Comparison of ENCODE assay signal across 25 cellular contexts in genomic region chr16:48137822-48138221, GRCh38. TPM values are rescaled to one million over a fixed set of nuclear protein-coding genes. Genes with fewer than 3 reads are reported as not detected.
DNase-seq lines count a peak whose midpoint lies in the region; ATAC-seq and TF ChIP-seq lines count a peak whose summit lies in the region.
"Had no signal": no experiment of that assay in that cellular context is flagged by ENCODE, and none has a peak within 500 bp of the region (broad histone marks: within the 10 kb centered on the region; RNA-seq: fewer than 3 reads in every experiment).

No MANE protein-coding gene starts in this region.

- WGBS in psoas muscle, 3 donors = 85 to 95% (median 88%) methylated on average over 3 of the region's 3 CpGs

- H3K27ac ChIP-seq in psoas muscle = peak overlapping the region; percentile 57
- H3K27ac ChIP-seq: 22Rv1; BLaER1 treated with 17β-estradiol and CSF1 and Interleukin-3, amounts not matched to agents 10 nM and 100 nM; GM23248 had no signal

- no peaks in the 10 kb centered on the region for H3K27me3 ChIP-seq in psoas muscle (ENCODE audit: insufficient read depth in 3 of 3, low read length in 2 of 3)
- H3K27me3 ChIP-seq: BE2C; BLaER1 treated with 17β-estradiol and CSF1 and Interleukin-3, amounts not matched to agents 10 nM and 100 nM had no signal

- ATAC-seq in psoas muscle (no peak), HG03342 (IDR thresholded peaks at IDR 0.05; ENCODE audit: unreplicated experiment) (no peak)
- ATAC-seq: A549 had no signal

- H3K36me3 ChIP-seq in psoas muscle (ENCODE audit: insufficient read depth in 1 of 2, low read depth in 1 of 2) = no peaks in the 10 kb centered on the region
- H3K36me3 ChIP-seq: BE2C; BLaER1 treated with 17β-estradiol and CSF1 and Interleukin-3, amounts not matched to agents 10 nM and 100 nM had no signal

- DNase-seq in DMS 273 (lab: John Stamatoyannopoulos, UW; ENCODE audit: unreplicated experiment) (peak; percentile 55), DMS 273 treated with DMSO at 0.1 percent for 48 hours (lab: John Stamatoyannopoulos, UW) (no peak), NCI-H524 treated with DMSO at 0.1 percent for 48 hours (lab: John Stamatoyannopoulos, UW) (peak; percentile 71), cerebellar cortex (ENCODE audit: low spot score) (peak; percentile 76), psoas muscle (no peak), A172 (ENCODE audit: low spot score) (no peak)
- no peak for DNase-seq in activated CD4-positive, alpha-beta T cell treated with anti-CD3 and anti-CD28 coated beads for 48 hours
- DNase-seq: ACHN; AML-193; BE2C; Calu3; CD4-positive, alpha-beta T cell; COR-L47; DMS79; EL; GF-D8; GM23248; H7; HCEC 1CT had no signal

- TF ChIP-seq CTCF in psoas muscle (IDR thresholded peaks at IDR 0.05) = no peak

- H3K4me1 ChIP-seq in psoas muscle = peaks cover 21% of the 10 kb centered on the region
- H3K4me1 ChIP-seq: BE2C; BLaER1 treated with 17β-estradiol and CSF1 and Interleukin-3, amounts not matched to agents 10 nM and 100 nM had no signal

- H3K9me3 ChIP-seq in psoas muscle = no peaks in the 10 kb centered on the region
- H3K9me3 ChIP-seq: A549; BE2C; BLaER1 treated with 17β-estradiol and CSF1 and Interleukin-3, amounts not matched to agents 10 nM and 100 nM had no signal

- intact Hi-C loops in psoas muscle (cut with DNase I) = no loop called here

- no peak overlapping the region for H3K4me3 ChIP-seq in psoas muscle
- H3K4me3 ChIP-seq: A549; BLaER1 treated with 17β-estradiol and CSF1 and Interleukin-3, amounts not matched to agents 10 nM and 100 nM; GM23248 had no signal

RNA-seq across cellular contexts. Expression of gene ABCC12, which starts 18.0 kb away (rescaled TPM):
- total RNA-seq in psoas muscle = under 1 TPM; 0.23 to 0.94 (median 0.46) TPM
- polyA plus RNA-seq in psoas muscle = under 1 TPM; 0.07 to 0.51 (median 0.10) TPM
- total RNA-seq in A172 (2014; rRNA removed; shearing (Covaris generic)) = not detected in 2 replicates
- total RNA-seq: Calu3; CD4-positive, alpha-beta T cell; GM23248; H1; H7 had no signal
- polyA plus RNA-seq: CD14-positive monocyte, GM23248 had no signal

Comparison
In these comparisons a context has a peak if more than half of its experiments do, and no peak if none do; other contexts are left out.
1. DNase-seq: peak in DMS 273 (single experiment), NCI-H524 treated with DMSO at 0.1 percent for 48 hours (single experiment) and cerebellar cortex (single experiment); none in DMS 273 treated with DMSO at 0.1 percent for 48 hours (single experiment), psoas muscle (0 of 2), A172 (single experiment) and activated CD4-positive, alpha-beta T cell treated with anti-CD3 and anti-CD28 coated beads for 48 hours (single experiment).